In genomic region chr6:35259194-35259945, GRCh38 we compare ENCODE assay signal across 8 cellular contexts. TPM values are rescaled to one million over a fixed set of nuclear protein-coding genes. Genes with fewer than 3 reads are reported as not detected.
DNase-seq lines count a peak whose midpoint lies in the region; ATAC-seq and TF ChIP-seq lines count a peak whose summit lies in the region.

TSS of gene ZNF76 (plus strand) at chr6:35259735. CDS start at chr6:35281152, 21,417 bp downstream.

- H3K27me3 Mint-ChIP-seq in WTC11 (ENCODE audit: low read depth) = no peaks in the 10 kb centered on the region
- H3K27me3 Mint-ChIP-seq in immature natural killer cell (ENCODE audit: low read depth in 3 of 3) = peaks cover 8 to 13% (median 12%) of the 10 kb centered on the region in 3 donors

- H3K4me1 Mint-ChIP-seq in WTC11 (peaks cover 9% of the 10 kb centered on the region), immature natural killer cell (peaks cover 55 to 63% of the 10 kb centered on the region in 2 donors)

- DNase-seq in AG04449 (ENCODE audit: low read depth, low spot score) (peak; percentile 42), NCI-H226 (peak; percentile 92), WTC11 (ENCODE audit: low spot score) (peak; percentile 97), cardiac fibroblast (ENCODE audit: low read depth in 2 of 2) (peak; percentile 98), immature natural killer cell (peak; percentile 91 to 93 (median 91)), spleen (peak; percentile 98)

- no peak for TF ChIP-seq CTCF in AG04449 (IDR thresholded peaks at IDR 0.05; ENCODE audit: insufficient read depth, low read length, missing control alignments)
- no peak for TF ChIP-seq CTCF in WTC11 (IDR thresholded peaks at IDR 0.05)
- no peak for TF ChIP-seq CTCF in cardiac fibroblast (IDR thresholded peaks at IDR 0.05; ENCODE audit: low read depth, low read length)
- TF ChIP-seq CTCF in spleen (IDR thresholded peaks at IDR 0.05 in 8 of 11, conservative IDR thresholded peaks at IDR 0.05 in 3 of 11) = peak in 3 of 11 experiments; percentile 12 to 14 (median 13)

- peaks cover 18 to 75% (median 40%) of the 10 kb centered on the region in 6 donors for H3K4me1 ChIP-seq in spleen

- intact Hi-C loops in spleen (cut with DNase I; ENCODE audit: low total_unique reads) = no loop called here

- no peaks in the 10 kb centered on the region for H3K9me3 ChIP-seq in spleen

- H3K36me3 Mint-ChIP-seq in WTC11 (no peaks in the 10 kb centered on the region), immature natural killer cell (no peaks in the 10 kb centered on the region)

- H3K4me3 Mint-ChIP-seq in WTC11 = peak within 1 kb of the TSS; percentile 92
- H3K4me3 Mint-ChIP-seq in immature natural killer cell = peak within 1 kb of the TSS; percentile 96 to 99 (median 97)

- H3K4me3 ChIP-seq in AG04449 (ENCODE audit: low read depth, low read length) (peak within 1 kb of the TSS; percentile 99), cardiac fibroblast (replicated peaks in 1 of 2; ENCODE audit: low read depth in 2 of 2, low read length in 2 of 2) (peak within 1 kb of the TSS; percentile 92 to 96), spleen (peak within 1 kb of the TSS; percentile 64 to 98 (median 90))

- CTCF ChIA-PET in AG04449 (lab: Yijun Ruan, JAX) = interaction anchor here (1.2 to 6.3 kb wide), 5 partner anchors 9 to 192 kb away, joined by 3 to 69 read pairs (median 8); partner anchors contain the start of gene FANCE
- CTCF ChIA-PET in WTC11 (lab: Charles Lee) = interaction anchor here (0.6 to 2.0 kb wide), 23 partner anchors 12 to 1063 kb away, joined by 3 to 19 read pairs (median 4); partner anchors contain the start of genes FANCE and TEAD3

- 0 to 3% (median 0%) methylated on average over 13 to 82 of the region's 82 CpGs for WGBS in spleen, 5 donors

- peak; percentile 84 for ATAC-seq in GM18907 (IDR thresholded peaks at IDR 0.05; ENCODE audit: unreplicated experiment)
- peak; percentile 79 for ATAC-seq in HG03175 (IDR thresholded peaks at IDR 0.05; ENCODE audit: unreplicated experiment)
- ATAC-seq in WTC11 = peak; percentile 83

- no peaks in the 10 kb centered on the region for H3K27me3 ChIP-seq in spleen (replicated peaks in 1 of 7)

- peak within 1 kb of the TSS; percentile 92 for H3K27ac Mint-ChIP-seq in WTC11
- peak within 1 kb of the TSS; percentile 95 to 99 (median 99) for H3K27ac Mint-ChIP-seq in immature natural killer cell

- no peaks in the 10 kb centered on the region for H3K36me3 ChIP-seq in spleen

- peak within 1 kb of the TSS; percentile 92 to 98 (median 95) for H3K27ac ChIP-seq in spleen

- H3K9me3 Mint-ChIP-seq in WTC11 = no peaks in the 10 kb centered on the region
- H3K9me3 Mint-ChIP-seq in immature natural killer cell = no peaks in the 10 kb centered on the region

- POLR2A ChIA-PET in AG04449 (lab: Yijun Ruan, JAX) = interaction anchor here (0.9 to 1.6 kb wide), 4 partner anchors 9 to 212 kb away, joined by 3 to 4 read pairs (median 3); no protein-coding TSS in a partner anchor
- POLR2A ChIA-PET in WTC11 (lab: Charles Lee) = interaction anchor here (0.5 to 1.5 kb wide), 16 partner anchors 9 to 1934 kb away, joined by 3 to 7 read pairs (median 3); partner anchors contain the start of genes SCUBE3, TAF11 and TEAD3

- TF ChIP-seq POLR2A in spleen (IDR thresholded peaks at IDR 0.05) = peak in 1 of 3 donors; percentile 88

TF ChIP-seq in WTC11, 78 proteins besides CTCF, POLR2A, EP300 and RAD21 (continues in another document):
- TF ChIP-seq ZNF219 (CRISPR knock-in tag; IDR thresholded peaks at IDR 0.05; ENCODE audit: borderline replicate concordance) = no peak
- TF ChIP-seq, protein P1, sequence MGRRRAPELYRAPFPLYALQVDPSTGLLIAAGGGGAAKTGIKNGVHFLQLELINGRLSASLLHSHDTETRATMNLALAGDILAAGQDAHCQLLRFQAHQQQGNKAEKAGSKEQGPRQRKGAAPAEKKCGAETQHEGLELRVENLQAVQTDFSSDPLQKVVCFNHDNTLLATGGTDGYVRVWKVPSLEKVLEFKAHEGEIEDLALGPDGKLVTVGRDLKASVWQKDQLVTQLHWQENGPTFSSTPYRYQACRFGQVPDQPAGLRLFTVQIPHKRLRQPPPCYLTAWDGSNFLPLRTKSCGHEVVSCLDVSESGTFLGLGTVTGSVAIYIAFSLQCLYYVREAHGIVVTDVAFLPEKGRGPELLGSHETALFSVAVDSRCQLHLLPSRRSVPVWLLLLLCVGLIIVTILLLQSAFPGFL (CRISPR knock-in tag; IDR thresholded peaks at IDR 0.05; ENCODE audit: borderline replicate concordance) = peak; percentile 68; the same call in 1 of the 2 replicates
- no peak; the same call in 1 of the 2 replicates for TF ChIP-seq AR (CRISPR knock-in tag; IDR thresholded peaks at IDR 0.05)
- no peak for TF ChIP-seq ZNF232 (CRISPR knock-in tag; IDR thresholded peaks at IDR 0.05)
- no peak for TF ChIP-seq PRRX2 (CRISPR knock-in tag; IDR thresholded peaks at IDR 0.05)
- no peak for TF ChIP-seq GRHL2 (CRISPR knock-in tag; IDR thresholded peaks at IDR 0.05; ENCODE audit: insufficient replicate concordance, severe bottlenecking)
- peak; percentile 71; the same call in 1 of the 2 replicates for TF ChIP-seq E2F4 (CRISPR knock-in tag; IDR thresholded peaks at IDR 0.05; ENCODE audit: borderline replicate concordance, low read depth)
- TF ChIP-seq ERG (CRISPR knock-in tag; IDR thresholded peaks at IDR 0.05) = peak; percentile 64; the same call in 1 of the 2 replicates
- TF ChIP-seq GABPB1 (CRISPR knock-in tag; IDR thresholded peaks at IDR 0.05) = peak; percentile 74
- no peak for TF ChIP-seq ATF1 (CRISPR knock-in tag; IDR thresholded peaks at IDR 0.05)
- TF ChIP-seq, protein P2, sequence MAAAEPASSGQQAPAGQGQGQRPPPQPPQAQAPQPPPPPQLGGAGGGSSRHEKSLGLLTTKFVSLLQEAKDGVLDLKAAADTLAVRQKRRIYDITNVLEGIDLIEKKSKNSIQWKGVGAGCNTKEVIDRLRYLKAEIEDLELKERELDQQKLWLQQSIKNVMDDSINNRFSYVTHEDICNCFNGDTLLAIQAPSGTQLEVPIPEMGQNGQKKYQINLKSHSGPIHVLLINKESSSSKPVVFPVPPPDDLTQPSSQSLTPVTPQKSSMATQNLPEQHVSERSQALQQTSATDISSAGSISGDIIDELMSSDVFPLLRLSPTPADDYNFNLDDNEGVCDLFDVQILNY (CRISPR knock-in tag; IDR thresholded peaks at IDR 0.05) = peak; percentile 94
- peak; percentile 95 for TF ChIP-seq SP1 (CRISPR knock-in tag; conservative IDR thresholded peaks at IDR 0.05)
- no peak for TF ChIP-seq OVOL2 (CRISPR knock-in tag; IDR thresholded peaks at IDR 0.05; ENCODE audit: borderline replicate concordance)
- no peak for TF ChIP-seq ZSCAN18 (CRISPR knock-in tag; IDR thresholded peaks at IDR 0.05)

RNA-seq across cellular contexts. Expression of gene ZNF76, which starts in this region (rescaled TPM):
- total RNA-seq in WTC11 (2021) = 21.4 to 25.8 TPM (median 23.7 TPM) in 3 replicates
- polyA plus RNA-seq in immature natural killer cell = 10 to 100 TPM; 20.7 to 30.5 (median 27.9) TPM
- 10 to 100 TPM; 51.6 to 80.0 (median 60.9) TPM for total RNA-seq in spleen
- polyA plus RNA-seq in spleen = 10 to 100 TPM; 25.6 to 54.9 (median 40.9) TPM

Comparison
In these comparisons a context has a peak if more than half of its experiments do, and no peak if none do; other contexts are left out.
1. Peak in every context shown above with its lines: DNase-seq, ATAC-seq, H3K4me3 ChIP-seq and H3K27ac ChIP-seq.
2. DNase-seq: peak in every context shown above with its lines; median percentile 98 in cardiac fibroblast; 98 in spleen; 97 in WTC11; 92 in NCI-H226; 91 in immature natural killer cell; 42 in AG04449.